Comparison of ENCODE assay signal across 28 cellular contexts in genomic region chr15:86837631-86838030, GRCh38.
DNase-seq lines count a peak whose midpoint lies in the region; ATAC-seq and TF ChIP-seq lines count a peak whose summit lies in the region.
"Had no signal": no experiment of that assay in that cellular context is flagged by ENCODE, and none has a peak within 500 bp of the region (broad histone marks: within the 10 kb centered on the region; RNA-seq: fewer than 3 reads in every experiment).

No MANE protein-coding gene starts in this region.

- H4K20me1 ChIP-seq in osteoblast (ENCODE audit: insufficient read depth, low read length) = no peaks in the 10 kb centered on the region

- H3K27me3 ChIP-seq in osteoblast (ENCODE audit: insufficient read depth, low read length) (no peaks in the 10 kb centered on the region), esophagus muscularis mucosa (no peaks in the 10 kb centered on the region), HAP-1 (ENCODE audit: low read depth) (no peaks in the 10 kb centered on the region)
- H3K27me3 ChIP-seq: ascending aorta, dorsolateral prefrontal cortex, SJCRH30, upper lobe of right lung had no signal

- H3K4me2 ChIP-seq in osteoblast (ENCODE audit: insufficient read depth, low read length) = no peak overlapping the region
- H3K4me2 ChIP-seq: KMS-11 had no signal

- H3K9me3 ChIP-seq in osteoblast (ENCODE audit: low read depth, low read length) = no peaks in the 10 kb centered on the region
- no peaks in the 10 kb centered on the region for H3K9me3 ChIP-seq in esophagus muscularis mucosa
- H3K9me3 ChIP-seq in HAP-1 = peaks cover 2% of the 10 kb centered on the region
- H3K9me3 ChIP-seq: ascending aorta, SJCRH30, upper lobe of right lung had no signal

- H3K79me2 ChIP-seq in osteoblast (ENCODE audit: insufficient read depth, low read length) = no peaks in the 10 kb centered on the region

- in situ Hi-C loops in HAP-1 (cut with MboI; ENCODE audit: low sequenced_read_pairs) = no loop called here

- no peak for ATAC-seq in effector memory CD8-positive, alpha-beta T cell (replicated peaks)
- ATAC-seq: GM12878; left colon; stimulated activated effector memory CD8-positive, alpha-beta T cell treated with anti-CD3 and anti-CD28 coated beads, Interleukin-12 subunit alpha, Interleukin-12 subunit beta, amount 100 ng/mL, for 72 hours; upper lobe of right lung had no signal

- H3K36me3 ChIP-seq in osteoblast (ENCODE audit: insufficient read depth, low read length) (no peaks in the 10 kb centered on the region), esophagus muscularis mucosa (no peaks in the 10 kb centered on the region), HAP-1 (replicated peaks) (no peaks in the 10 kb centered on the region)
- H3K36me3 ChIP-seq: ascending aorta, SJCRH30, upper lobe of right lung had no signal

- TF ChIP-seq CTCF in choroid plexus epithelial cell (conservative IDR thresholded peaks at IDR 0.05; ENCODE audit: low read depth, low read length) (no peak), osteoblast (IDR thresholded peaks at IDR 0.05; ENCODE audit: extremely low read depth, low read depth, low read length) (no peak), esophagus muscularis mucosa (IDR thresholded peaks at IDR 0.05) (no peak)

- H3K4me1 Mint-ChIP-seq in effector memory CD8-positive, alpha-beta T cell (ENCODE audit: low read depth in 2 of 2) = no peaks in the 10 kb centered on the region
- H3K4me1 Mint-ChIP-seq: CD8-positive, alpha-beta memory T cell; naive B cell; stimulated activated effector memory CD8-positive, alpha-beta T cell treated with anti-CD3 and anti-CD28 coated beads, Interleukin-12 subunit alpha, Interleukin-12 subunit beta, amount 100 ng/mL, for 72 hours had no signal

- no peaks in the 10 kb centered on the region for H3K36me3 Mint-ChIP-seq in effector memory CD8-positive, alpha-beta T cell (ENCODE audit: insufficient read depth)
- H3K36me3 Mint-ChIP-seq: naive B cell; stimulated activated effector memory CD8-positive, alpha-beta T cell treated with anti-CD3 and anti-CD28 coated beads, Interleukin-12 subunit alpha, Interleukin-12 subunit beta, amount 100 ng/mL, for 72 hours had no signal

- 14% methylated on average over 3 of the region's 3 CpGs for WGBS in esophagus muscularis mucosa

- no peak for TF ChIP-seq EP300 in esophagus muscularis mucosa (IDR thresholded peaks at IDR 0.05)

- no peak overlapping the region for H3K27ac Mint-ChIP-seq in effector memory CD8-positive, alpha-beta T cell
- H3K27ac Mint-ChIP-seq: CD8-positive, alpha-beta memory T cell; naive B cell; stimulated activated effector memory CD8-positive, alpha-beta T cell treated with anti-CD3 and anti-CD28 coated beads, Interleukin-12 subunit alpha, Interleukin-12 subunit beta, amount 100 ng/mL, for 72 hours had no signal

- intact Hi-C loops in esophagus muscularis mucosa (cut with DNase I) = no loop called here

- H3K4me3 ChIP-seq in choroid plexus epithelial cell (ENCODE audit: low read depth, low read length) (no peak overlapping the region), osteoblast (ENCODE audit: insufficient read depth, low read length) (no peak overlapping the region), esophagus muscularis mucosa (no peak overlapping the region), HAP-1 (no peak overlapping the region)
- H3K4me3 ChIP-seq: ascending aorta, dorsolateral prefrontal cortex, GM12878, SJCRH30, upper lobe of right lung had no signal

- no peak for TF ChIP-seq POLR2A in esophagus muscularis mucosa (IDR thresholded peaks at IDR 0.05; ENCODE audit: low read depth)

- DNase-seq in H4 (ENCODE audit: low spot score) (peak; percentile 13), RPMI7951 (ENCODE audit: low read depth) (peak; percentile 87), choroid plexus epithelial cell (ENCODE audit: low read depth) (peak; percentile 31), osteoblast (ENCODE audit: insufficient read length, low spot score, missing footprints) (peak; percentile 83), esophagus muscularis mucosa (ENCODE audit: extremely low spot score) (no peak), NCI-H226 (no peak), HAP-1 (ENCODE audit: low spot score in 2 of 2) (no peak)
- DNase-seq in effector memory CD8-positive, alpha-beta T cell = no peak
- DNase-seq: activated CD4-positive, alpha-beta T cell treated with anti-CD3 and anti-CD28 coated beads, Interleukin-2, amount 50 U/mL, for 1 hour; activated gamma-delta T cell treated with Interleukin-2 at 50 U/mL for 16 hours; activated T-cell treated with anti-CD3 and anti-CD28 coated beads, Interleukin-2, amount 50 U/mL, for 48 hours; CD8-positive, alpha-beta memory T cell; dorsolateral prefrontal cortex; H7; hypothalamus; left colon; MM.1S; naive B cell; NCI-H2029 treated with DMSO at 0.1 percent for 48 hours; NCI-H748 treated with DMSO at 0.1 percent for 48 hours; substantia nigra; upper lobe of right lung had no signal

- H3K4me1 ChIP-seq in osteoblast (ENCODE audit: insufficient read depth, low read length) (no peaks in the 10 kb centered on the region), esophagus muscularis mucosa (peaks cover 0 to 34% (median 29%) of the 10 kb centered on the region in 4 donors), HAP-1 (0 out of 2 replicates have a peak, but pooled peaks cover 3% of the 10 kb centered on the region)
- H3K4me1 ChIP-seq: ascending aorta, upper lobe of right lung had no signal

- no peak overlapping the region for H3K4me3 Mint-ChIP-seq in effector memory CD8-positive, alpha-beta T cell
- H3K4me3 Mint-ChIP-seq: CD8-positive, alpha-beta memory T cell; naive B cell; stimulated activated effector memory CD8-positive, alpha-beta T cell treated with anti-CD3 and anti-CD28 coated beads, Interleukin-12 subunit alpha, Interleukin-12 subunit beta, amount 100 ng/mL, for 72 hours had no signal

- H2AFZ ChIP-seq in osteoblast (ENCODE audit: low read length) = no peak overlapping the region

- H3K27me3 Mint-ChIP-seq in effector memory CD8-positive, alpha-beta T cell = no peaks in the 10 kb centered on the region
- H3K27me3 Mint-ChIP-seq: naive B cell had no signal

- peaks cover 3 to 7% of the 10 kb centered on the region in 2 donors for H3K9me3 Mint-ChIP-seq in effector memory CD8-positive, alpha-beta T cell
- H3K9me3 Mint-ChIP-seq: CD8-positive, alpha-beta memory T cell had no signal

- H3K27ac ChIP-seq in osteoblast (ENCODE audit: low read depth, low read length) = no peak overlapping the region
- H3K27ac ChIP-seq in esophagus muscularis mucosa (replicated peaks in 1 of 4) = peak overlapping the region in 2 of 4 donors; percentile 46 to 58
- H3K27ac ChIP-seq: ascending aorta, dorsolateral prefrontal cortex, HL-60, KMS-11, SJCRH30, upper lobe of right lung had no signal

Comparison
In these comparisons a context has a peak if more than half of its experiments do, and no peak if none do; other contexts are left out.
1. DNase-seq: peak in H4 (single experiment), RPMI7951 (single experiment), choroid plexus epithelial cell (single experiment) and osteoblast (single experiment); none in esophagus muscularis mucosa (single experiment), NCI-H226 (single experiment), effector memory CD8-positive, alpha-beta T cell (0 of 3) and HAP-1 (0 of 2).